Comparison of ENCODE assay signal across 10 cellular contexts in genomic region chr20:1813101-1813529, GRCh38.
DNase-seq lines count a peak whose midpoint lies in the region; ATAC-seq lines count a peak whose summit lies in the region.
"Had no signal": no experiment of that assay in that cellular context is flagged by ENCODE, and none has a peak within 500 bp of the region (broad histone marks: within the 10 kb centered on the region; RNA-seq: fewer than 3 reads in every experiment).

No MANE protein-coding gene starts in this region.

- H3K27me3 ChIP-seq in adipocyte (replicated peaks; ENCODE audit: control insufficient read depth, insufficient read depth, low read length) (no peaks in the 10 kb centered on the region), Karpas-422 (ENCODE audit: low read length) (no peaks in the 10 kb centered on the region; the same call in 1 of the 2 replicates)

- no peak overlapping the region for H2AFZ ChIP-seq in Karpas-422 (ENCODE audit: low read length)

- DNase-seq in Daoy (ENCODE audit: low read depth) (peak; percentile 84), adipocyte (ENCODE audit: low read depth) (peak; percentile 85), Right ventricle myocardium superior (peak; percentile 81), pulmonary artery endothelial cell (ENCODE audit: low read depth, low spot score) (peak; percentile 74), Karpas-422 (no peak)
- DNase-seq: Kasumi-1 had no signal

- no peaks in the 10 kb centered on the region for H3K36me3 Mint-ChIP-seq in activated T-helper 17 cell treated with anti-CD3 and anti-CD28 coated beads, Interleukin-2, amount 50 U/mL, for 72 hours (ENCODE audit: low read depth)
- H3K36me3 Mint-ChIP-seq: activated naive CD8-positive, alpha-beta T cell had no signal

- peak; percentile 59 for ATAC-seq in Right ventricle myocardium superior (ENCODE audit: poor library complexity)
- ATAC-seq in HG03520 (IDR thresholded peaks at IDR 0.05; ENCODE audit: unreplicated experiment): no peak
- ATAC-seq in activated T-helper 17 cell treated with anti-CD3 and anti-CD28 coated beads, Interleukin-2, amount 50 U/mL, for 72 hours (replicated peaks): no peak
- no peak for ATAC-seq in HG03457 (IDR thresholded peaks at IDR 0.05; ENCODE audit: unreplicated experiment)

- intact Hi-C loops in Right ventricle myocardium superior (cut with DNase I): no loop called here

- no peaks in the 10 kb centered on the region for H3K9me2 ChIP-seq in Karpas-422 (replicated peaks; ENCODE audit: insufficient read depth, low read length)

- peaks cover 53% of the 10 kb centered on the region for H3K27me3 Mint-ChIP-seq in activated T-helper 17 cell treated with anti-CD3 and anti-CD28 coated beads, Interleukin-2, amount 50 U/mL, for 72 hours

- no peaks in the 10 kb centered on the region for H4K20me1 ChIP-seq in Karpas-422 (ENCODE audit: insufficient read depth, low read depth, low read length)

- no peak overlapping the region for H3K27ac ChIP-seq in Karpas-422 (ENCODE audit: low read length)

- no peaks in the 10 kb centered on the region for H3K9me3 ChIP-seq in adipocyte (ENCODE audit: control insufficient read depth, low read length)
- H3K9me3 ChIP-seq in Karpas-422 (ENCODE audit: low read length): no peaks in the 10 kb centered on the region

- H3K4me1 Mint-ChIP-seq in activated T-helper 17 cell treated with anti-CD3 and anti-CD28 coated beads, Interleukin-2, amount 50 U/mL, for 72 hours: peaks cover 2% of the 10 kb centered on the region

- H3K4me2 ChIP-seq in Karpas-422 (ENCODE audit: low read depth, low read length, poor library complexity, severe bottlenecking): no peak overlapping the region

- H3K79me2 ChIP-seq in Karpas-422 (ENCODE audit: low read length): no peaks in the 10 kb centered on the region

- H3K4me1 ChIP-seq in adipocyte (ENCODE audit: control insufficient read depth, insufficient read depth, low read length) (peaks cover 63% of the 10 kb centered on the region), Karpas-422 (ENCODE audit: low read length) (peaks cover 15% of the 10 kb centered on the region)

- H3K27ac Mint-ChIP-seq in activated T-helper 17 cell treated with anti-CD3 and anti-CD28 coated beads, Interleukin-2, amount 50 U/mL, for 72 hours: no peak overlapping the region
- H3K27ac Mint-ChIP-seq: activated naive CD8-positive, alpha-beta T cell had no signal

- H3K4me3 ChIP-seq in adipocyte (ENCODE audit: low read length): no peak overlapping the region
- H3K4me3 ChIP-seq in Karpas-422 (ENCODE audit: low read length): no peak overlapping the region

- H3K4me3 Mint-ChIP-seq in activated T-helper 17 cell treated with anti-CD3 and anti-CD28 coated beads, Interleukin-2, amount 50 U/mL, for 72 hours: no peak overlapping the region
- H3K4me3 Mint-ChIP-seq: activated naive CD8-positive, alpha-beta T cell had no signal

- no peaks in the 10 kb centered on the region for H3K9me3 Mint-ChIP-seq in activated T-helper 17 cell treated with anti-CD3 and anti-CD28 coated beads, Interleukin-2, amount 50 U/mL, for 72 hours

- H3K36me3 ChIP-seq in adipocyte (ENCODE audit: control insufficient read depth, insufficient read depth, low read length, severe bottlenecking) (no peaks in the 10 kb centered on the region), Karpas-422 (ENCODE audit: insufficient read depth, low read length) (no peaks in the 10 kb centered on the region)

- H3K9ac ChIP-seq in adipocyte (ENCODE audit: low read length) (no peak overlapping the region), Karpas-422 (ENCODE audit: low read length) (no peak overlapping the region)
